9 cellular contexts compared by ENCODE assay signal in genomic region chr10:78407009-78407711, GRCh38.
DNase-seq lines count a peak whose midpoint lies in the region; ATAC-seq and TF ChIP-seq lines count a peak whose summit lies in the region.
"Had no signal": no experiment of that assay in that cellular context is flagged by ENCODE, and none has a peak within 500 bp of the region (broad histone marks: within the 10 kb centered on the region; RNA-seq: fewer than 3 reads in every experiment).

No MANE protein-coding gene starts in this region.

- no peak overlapping the region for H3K27ac Mint-ChIP-seq in T-helper 2 cell treated with Interferon-gamma antibody and Interleukin-4, amounts not matched to agents 5 μg/mL and 100 μg/mL, for 36 hours
- H3K27ac Mint-ChIP-seq: dendritic cell treated with granulocyte-macrophage colony-stimulating factor and Interleukin-4, amounts not matched to agents 40 ng/mL and 50 ng/mL, for 4 days had no signal

- H3K4me3 ChIP-seq in NB4 (ENCODE audit: low read depth, low read length) (no peak overlapping the region), brain microvascular endothelial cell (ENCODE audit: low read depth, low read length) (peak overlapping the region; percentile 57), iPS-11a (ENCODE audit: low read depth, low read length) (peak overlapping the region; percentile 79), skeletal muscle cell (ENCODE audit: low read depth, low read length) (peak overlapping the region; percentile 40)

- no peak overlapping the region for H3K27ac ChIP-seq in brain microvascular endothelial cell

- DNase-seq in NB4 (ENCODE audit: low read depth) (peak; percentile 40), brain microvascular endothelial cell (peak; percentile 94), skeletal muscle cell (ENCODE audit: low read depth) (peak; percentile 68), NK-92 (lab: John Stamatoyannopoulos, UW; ENCODE audit: unreplicated experiment) (no peak)
- DNase-seq in T-helper 2 cell treated with Interferon-gamma antibody and Interleukin-4, amounts not matched to agents 5 μg/mL and 100 μg/mL, for 36 hours (ENCODE audit: low spot score), result peak; percentile 42

- H3K27me3 Mint-ChIP-seq in T-helper 2 cell treated with Interferon-gamma antibody and Interleukin-4, amounts not matched to agents 5 μg/mL and 100 μg/mL, for 36 hours (ENCODE audit: low read depth), result peaks cover 12% of the 10 kb centered on the region

- in situ Hi-C loops in brain microvascular endothelial cell (cut with HindIII; ENCODE audit: low pct_ligation_motif_present, low sequenced_read_pairs), result no loop called here

- peak overlapping the region; percentile 57 for H3K4me3 Mint-ChIP-seq in T-helper 2 cell treated with Interferon-gamma antibody and Interleukin-4, amounts not matched to agents 5 μg/mL and 100 μg/mL, for 36 hours
- H3K4me3 Mint-ChIP-seq: dendritic cell treated with granulocyte-macrophage colony-stimulating factor and Interleukin-4, amounts not matched to agents 40 ng/mL and 50 ng/mL, for 4 days had no signal

- peak; percentile 61 for ATAC-seq in GM18907 (IDR thresholded peaks at IDR 0.05; ENCODE audit: unreplicated experiment)
- no peak for ATAC-seq in GM21786 (IDR thresholded peaks at IDR 0.05; ENCODE audit: unreplicated experiment)

- H3K4me1 Mint-ChIP-seq in T-helper 2 cell treated with Interferon-gamma antibody and Interleukin-4, amounts not matched to agents 5 μg/mL and 100 μg/mL, for 36 hours (ENCODE audit: low read depth), result peaks cover 2% of the 10 kb centered on the region

- H3K9me3 Mint-ChIP-seq in T-helper 2 cell treated with Interferon-gamma antibody and Interleukin-4, amounts not matched to agents 5 μg/mL and 100 μg/mL, for 36 hours, result no peaks in the 10 kb centered on the region
- H3K9me3 Mint-ChIP-seq: dendritic cell treated with granulocyte-macrophage colony-stimulating factor and Interleukin-4, amounts not matched to agents 40 ng/mL and 50 ng/mL, for 4 days had no signal

- TF ChIP-seq CTCF in NB4 (IDR thresholded peaks at IDR 0.05; ENCODE audit: low read depth, low read length) (no peak), brain microvascular endothelial cell (IDR thresholded peaks at IDR 0.05; ENCODE audit: low read depth, low read length, missing control alignments) (no peak)

- H3K27me3 ChIP-seq in brain microvascular endothelial cell (replicated peaks), result peaks cover 16% of the 10 kb centered on the region

- no peaks in the 10 kb centered on the region for H3K36me3 Mint-ChIP-seq in T-helper 2 cell treated with Interferon-gamma antibody and Interleukin-4, amounts not matched to agents 5 μg/mL and 100 μg/mL, for 36 hours (ENCODE audit: low read depth)

- no peaks in the 10 kb centered on the region for H3K36me3 ChIP-seq in brain microvascular endothelial cell (replicated peaks)

- TF ChIP-seq POLR2A in NB4 (IDR thresholded peaks at IDR 0.05; ENCODE audit: extremely low read depth, insufficient read length), result no peak
